ENCODE assay signal across 8 cellular contexts in genomic region chr11:65423516-65424199, GRCh38. TPM values are rescaled to one million over a fixed set of nuclear protein-coding genes. Genes with fewer than 3 reads are reported as not detected.
DNase-seq lines count a peak whose midpoint lies in the region; ATAC-seq and TF ChIP-seq lines count a peak whose summit lies in the region.

No MANE protein-coding gene starts in this region.

- peak overlapping the region; percentile 51 to 90 (median 78) for H3K4me3 ChIP-seq in dorsolateral prefrontal cortex
- peak overlapping the region; percentile 66 to 93 (median 74) for H3K4me3 ChIP-seq in upper lobe of left lung

- no peak for TF ChIP-seq EP300 in upper lobe of left lung (IDR thresholded peaks at IDR 0.05)

- 1 to 5% methylated on average over 19 of the region's 19 CpGs for WGBS in upper lobe of left lung, 2 donors

- H3K9me3 ChIP-seq in upper lobe of left lung, result no peaks in the 10 kb centered on the region

- DNase-seq in HCEC 1CT (peak; percentile 44), T-cell (peak in 11 of 34 experiments; percentile 14 to 51 (median 40)), dorsolateral prefrontal cortex (peak in 6 of 10 donors; percentile 16 to 40 (median 30)), mesothelial cell of epicardium (ENCODE audit: low spot score in 2 of 2, unreplicated experiment in 2 of 2) (no peak), upper lobe of left lung (peak in 1 of 2 donors; percentile 23), NCI-H2029 treated with DMSO at 0.1 percent for 48 hours (lab: John Stamatoyannopoulos, UW) (no peak)

- peaks cover 0 to 50% (median 8%) of the 10 kb centered on the region in 4 donors for H3K36me3 ChIP-seq in upper lobe of left lung

- CTCF ChIA-PET in T-cell (lab: Charles Lee), result interaction anchor here in 1 of 2 donors (1.2 to 1.7 kb wide), 4 partner anchors 76 to 85 kb away, joined by 4 to 10 read pairs (median 5); partner anchors contain the start of gene MALAT1

- H3K27me3 Mint-ChIP-seq in T-cell (no peaks in the 10 kb centered on the region), mesothelial cell of epicardium (ENCODE audit: low read depth) (no peaks in the 10 kb centered on the region)

- H3K27ac ChIP-seq in dorsolateral prefrontal cortex (peak overlapping the region; percentile 94 to 100 (median 100)), upper lobe of left lung (peak overlapping the region; percentile 97 to 100 (median 100))

- no peaks in the 10 kb centered on the region for H3K9me3 Mint-ChIP-seq in T-cell
- no peaks in the 10 kb centered on the region for H3K9me3 Mint-ChIP-seq in mesothelial cell of epicardium

- peaks cover 51 to 89% (median 52%) of the 10 kb centered on the region in 3 donors for H3K4me1 Mint-ChIP-seq in T-cell
- H3K4me1 Mint-ChIP-seq in mesothelial cell of epicardium, result peaks cover 84% of the 10 kb centered on the region

- H3K4me3 Mint-ChIP-seq in T-cell, result peak overlapping the region; percentile 91 to 100 (median 98)
- H3K4me3 Mint-ChIP-seq in mesothelial cell of epicardium, result peak overlapping the region; percentile 88

- POLR2A ChIA-PET in T-cell (lab: Charles Lee), result interaction anchor here (0.5 to 12.1 kb wide), 12 partner anchors 9 to 102 kb away, joined by 3 to 306 read pairs (median 8); partner anchors contain the start of gene MALAT1 (in 2 of the 2)

- H3K4me1 ChIP-seq in upper lobe of left lung, result peaks cover 19 to 50% (median 35%) of the 10 kb centered on the region in 4 donors

- ATAC-seq in T-cell (replicated peaks in 1 of 4) (no peak), upper lobe of left lung (ENCODE audit: low FRiP score in 2 of 2) (no peak), GM18909 (IDR thresholded peaks at IDR 0.05; ENCODE audit: poor library complexity, unreplicated experiment) (no peak), HG03460 (IDR thresholded peaks at IDR 0.05; ENCODE audit: unreplicated experiment) (no peak)

- TF ChIP-seq POLR2A in upper lobe of left lung (IDR thresholded peaks at IDR 0.05), result peak in 2 of 4 donors; percentile 7 to 19

- H3K27ac Mint-ChIP-seq in T-cell, result peak overlapping the region; percentile 98 to 99
- H3K27ac Mint-ChIP-seq in mesothelial cell of epicardium, result peak overlapping the region; percentile 100

- intact Hi-C loops in dorsolateral prefrontal cortex (cut with DNase I), result no loop called here

- TF ChIP-seq CTCF in dorsolateral prefrontal cortex (IDR thresholded peaks at IDR 0.05 in 54 of 56, conservative IDR thresholded peaks at IDR 0.05 in 2 of 56; ENCODE audit: low read depth in 1 of 56, partially characterized antibody in 56 of 56) (no peak), mesothelial cell of epicardium (IDR thresholded peaks at IDR 0.05; ENCODE audit: unreplicated experiment) (no peak), upper lobe of left lung (IDR thresholded peaks at IDR 0.05) (no peak)

- H3K27me3 ChIP-seq in dorsolateral prefrontal cortex (no peaks in the 10 kb centered on the region), upper lobe of left lung (no peaks in the 10 kb centered on the region)

- peaks cover 54% of the 10 kb centered on the region for H3K36me3 Mint-ChIP-seq in T-cell
- no peaks in the 10 kb centered on the region for H3K36me3 Mint-ChIP-seq in mesothelial cell of epicardium

RNA-seq across cellular contexts. Expression of gene NEAT1, which starts 1.1 kb away (rescaled TPM):
- total RNA-seq in T-cell (1,000 to 10,000 TPM in 1 of 5 donors, 100 to 1,000 TPM in 4; 368 to 1,017 (median 906) TPM), dorsolateral prefrontal cortex (1,000 to 10,000 TPM in 5 of 120 experiments, 100 to 1,000 TPM in 115; 106 to 1,508 (median 405) TPM), mesothelial cell of epicardium (236 to 269 TPM (median 246 TPM) in 3 replicates), upper lobe of left lung (1,000 to 10,000 TPM in 3 of 6 donors, 100 to 1,000 TPM in 3; 245 to 3,084 (median 1,019) TPM)

RNA-seq across cellular contexts. Expression of gene FRMD8, which starts 37.2 kb away (rescaled TPM):
- total RNA-seq in T-cell, result 10 to 100 TPM; 35.6 to 79.1 (median 77.8) TPM
- total RNA-seq in dorsolateral prefrontal cortex, result 10 to 100 TPM; 14.1 to 50.3 (median 21.7) TPM
- total RNA-seq in mesothelial cell of epicardium, result 23.5 to 26.4 TPM (median 25.0 TPM) in 3 replicates
- 10 to 100 TPM; 31.4 to 77.5 (median 45.8) TPM for total RNA-seq in upper lobe of left lung

RNA-seq across cellular contexts. Expression of gene SLC25A45, which starts 41.2 kb away (rescaled TPM):
- total RNA-seq in T-cell, result 10 to 100 TPM; 18.7 to 72.2 (median 22.6) TPM
- total RNA-seq in dorsolateral prefrontal cortex, result 10 to 100 TPM in 51 of 120 experiments, 1 to 10 TPM in 69; 3.6 to 18.2 (median 9.0) TPM
- total RNA-seq in mesothelial cell of epicardium, result 3.9 to 4.7 TPM (median 4.7 TPM) in 3 replicates
- total RNA-seq in upper lobe of left lung, result 10 to 100 TPM in 4 of 6 donors, 1 to 10 TPM in 2; 5.5 to 40.8 (median 19.4) TPM

Comparison
In these comparisons a context has a peak if more than half of its experiments do, and no peak if none do; other contexts are left out.
1. DNase-seq: peak in HCEC 1CT (single experiment) and dorsolateral prefrontal cortex (6 of 10); none in mesothelial cell of epicardium (0 of 2) and NCI-H2029 treated with DMSO at 0.1 percent for 48 hours (single experiment).